Comparison of ENCODE assay signal across 17 cellular contexts in the genomic region with DNA sequence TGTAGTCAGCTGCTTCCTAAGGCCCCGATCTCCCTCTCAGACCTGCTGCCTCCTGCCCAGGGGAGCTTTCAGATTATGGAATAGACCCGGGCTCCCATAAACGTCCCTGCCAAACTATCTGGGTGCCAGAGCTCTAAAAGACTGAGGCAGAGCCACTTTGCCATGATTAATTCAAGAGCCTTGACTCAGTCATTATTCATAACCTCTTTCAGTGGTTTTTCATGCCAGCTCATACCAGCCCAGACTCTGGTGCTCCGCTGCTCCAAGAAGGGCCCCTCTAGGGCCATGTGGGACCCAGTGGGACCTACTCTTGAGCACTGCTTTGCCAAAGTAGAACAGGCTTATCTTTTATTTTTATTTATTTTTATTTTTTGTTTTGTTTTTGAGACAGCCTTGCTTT. TPM values are rescaled to one million over a fixed set of nuclear protein-coding genes. Genes with fewer than 3 reads are reported as not detected.
DNase-seq lines count a peak whose midpoint lies in the region; ATAC-seq and TF ChIP-seq lines count a peak whose summit lies in the region.
"Had no signal": no experiment of that assay in that cellular context is flagged by ENCODE, and none has a peak within 500 bp of the region (broad histone marks: within the 10 kb centered on the region; RNA-seq: fewer than 3 reads in every experiment).

No MANE protein-coding gene starts in this region.

- H3K4me1 ChIP-seq in foreskin keratinocyte (peaks cover 11% of the 10 kb centered on the region), endodermal cell (ENCODE audit: control insufficient read depth, insufficient read depth, low read length) (no peaks in the 10 kb centered on the region)
- H3K4me1 ChIP-seq: ascending aorta, parathyroid adenoma, Peyer's patch had no signal

- H3K9me3 Mint-ChIP-seq in T-helper 2 cell treated with Interferon-gamma antibody and Interleukin-4, amounts not matched to agents 5 μg/mL and 100 μg/mL, for 36 hours: no peaks in the 10 kb centered on the region
- peaks cover 3% of the 10 kb centered on the region for H3K9me3 Mint-ChIP-seq in endodermal cell

- H3K27ac ChIP-seq in foreskin keratinocyte (no peak overlapping the region), endodermal cell (ENCODE audit: low read depth, low read length) (no peak overlapping the region)
- H3K27ac ChIP-seq: ascending aorta, BLaER1, parathyroid adenoma, Peyer's patch, stomach had no signal

- peak; percentile 69 for DNase-seq in stimulated activated CD4-positive, alpha-beta T cell treated with anti-CD3 and anti-CD28 coated beads, Interleukin-15, amount 100 ng/mL, for 24 hours
- no peak for DNase-seq in stimulated activated CD4-positive, alpha-beta T cell treated with anti-CD3 and anti-CD28 coated beads, Interleukin-12 subunit alpha, Interleukin-12 subunit beta, amount 100 ng/mL, for 4 hours
- peak; percentile 55 for DNase-seq in T-helper 2 cell treated with Interferon-gamma antibody and Interleukin-4, amounts not matched to agents 5 μg/mL and 100 μg/mL, for 36 hours (ENCODE audit: low spot score)
- DNase-seq in foreskin keratinocyte (peak; percentile 62 to 81), EL (no peak), endodermal cell (no peak), left lobe of liver (ENCODE audit: low spot score) (no peak)
- DNase-seq: foreskin melanocyte, mucosa of descending colon, NCI-H1436 treated with DMSO at 0.1 percent for 48 hours, NCI-H446 treated with DMSO at 0.1 percent for 48 hours, Peyer's patch, stomach had no signal

- H3K9ac ChIP-seq in endodermal cell (ENCODE audit: extremely low read depth, low read length, poor library complexity, severe bottlenecking): no peak overlapping the region
- H3K9ac ChIP-seq: BLaER1, parathyroid adenoma had no signal

- TF ChIP-seq CTCF in foreskin keratinocyte (conservative IDR thresholded peaks at IDR 0.05): no peak
- TF ChIP-seq CTCF in endodermal cell (conservative IDR thresholded peaks at IDR 0.05): no peak

- H3K27me3 ChIP-seq in foreskin keratinocyte (peaks cover 8% of the 10 kb centered on the region), endodermal cell (ENCODE audit: control insufficient read depth, insufficient read depth, low read length, poor library complexity, severe bottlenecking) (no peaks in the 10 kb centered on the region)
- H3K27me3 ChIP-seq: ascending aorta, BLaER1, Peyer's patch had no signal

- 82 to 100% methylated on average over 3 to 4 of the region's 4 CpGs for WGBS in endodermal cell (ENCODE audit: insufficient coverage in 1 of 2, insufficient read length in 1 of 2), 2 experiments

- ATAC-seq in foreskin keratinocyte: peak; percentile 87
- ATAC-seq in left lobe of liver: no peak
- ATAC-seq: mucosa of descending colon had no signal

- peaks cover 22% of the 10 kb centered on the region for H3K4me1 Mint-ChIP-seq in T-helper 2 cell treated with Interferon-gamma antibody and Interleukin-4, amounts not matched to agents 5 μg/mL and 100 μg/mL, for 36 hours (ENCODE audit: low read depth)
- H3K4me1 Mint-ChIP-seq in endodermal cell: peaks cover 15% of the 10 kb centered on the region

- H3K27me3 Mint-ChIP-seq in T-helper 2 cell treated with Interferon-gamma antibody and Interleukin-4, amounts not matched to agents 5 μg/mL and 100 μg/mL, for 36 hours (ENCODE audit: low read depth): peaks cover 2% of the 10 kb centered on the region
- peaks cover 16% of the 10 kb centered on the region for H3K27me3 Mint-ChIP-seq in endodermal cell (ENCODE audit: insufficient read depth)

- H3K36me3 ChIP-seq in endodermal cell (ENCODE audit: control insufficient read depth, insufficient read depth, low read length): no peaks in the 10 kb centered on the region
- H3K36me3 ChIP-seq: ascending aorta, BLaER1, Peyer's patch, stomach had no signal

- H3K9me3 ChIP-seq in endodermal cell (ENCODE audit: control insufficient read depth, low read length): peaks cover 7% of the 10 kb centered on the region
- H3K9me3 ChIP-seq: ascending aorta, BLaER1, mucosa of descending colon, Peyer's patch, stomach had no signal

- H3K36me3 Mint-ChIP-seq in T-helper 2 cell treated with Interferon-gamma antibody and Interleukin-4, amounts not matched to agents 5 μg/mL and 100 μg/mL, for 36 hours (ENCODE audit: low read depth): no peaks in the 10 kb centered on the region
- no peaks in the 10 kb centered on the region for H3K36me3 Mint-ChIP-seq in endodermal cell (ENCODE audit: low read depth)

- H3K4me3 ChIP-seq in endodermal cell (ENCODE audit: low read length): no peak overlapping the region
- H3K4me3 ChIP-seq: ascending aorta, BLaER1, mucosa of descending colon, Peyer's patch, stomach had no signal

- no peak overlapping the region for H3K27ac Mint-ChIP-seq in T-helper 2 cell treated with Interferon-gamma antibody and Interleukin-4, amounts not matched to agents 5 μg/mL and 100 μg/mL, for 36 hours
- H3K27ac Mint-ChIP-seq in endodermal cell: no peak overlapping the region

- no peak overlapping the region for H3K4me3 Mint-ChIP-seq in T-helper 2 cell treated with Interferon-gamma antibody and Interleukin-4, amounts not matched to agents 5 μg/mL and 100 μg/mL, for 36 hours
- no peak overlapping the region for H3K4me3 Mint-ChIP-seq in endodermal cell

RNA-seq across cellular contexts. Expression of gene DNAI2, which starts 23.9 kb away (rescaled TPM):
- not detected in 2 replicates for total RNA-seq in foreskin keratinocyte
- not detected in 2 replicates for polyA plus RNA-seq in foreskin keratinocyte
- total RNA-seq in endodermal cell: not detected
- 0.89 TPM for polyA plus RNA-seq in endodermal cell (2013, experiment 1 of 2)
- 0.50 TPM for polyA plus RNA-seq in endodermal cell (2013, experiment 2 of 2)
- total RNA-seq in left lobe of liver: not detected
- total RNA-seq: ascending aorta, H4, mucosa of descending colon, Peyer's patch, stomach had no signal
- polyA plus RNA-seq: stomach had no signal

RNA-seq across cellular contexts. Expression of gene KIF19, which starts 28.1 kb away (rescaled TPM):
- total RNA-seq in foreskin keratinocyte (0.03 and 0.04 TPM in 2 replicates), endodermal cell (1 to 10 TPM in 1 of 2 donors, under 1 TPM in 1; 0.27 to 2.4 TPM), left lobe of liver (0.58 TPM)
- 0.02 and 0.03 TPM in 2 replicates for polyA plus RNA-seq in foreskin keratinocyte
- polyA plus RNA-seq in endodermal cell (2013, experiment 1 of 2): 3.7 TPM
- 3.4 TPM for polyA plus RNA-seq in endodermal cell (2013, experiment 2 of 2)
- total RNA-seq: H4 had no signal

Comparison
In these comparisons a context has a peak if more than half of its experiments do, and no peak if none do; other contexts are left out.
1. DNase-seq: peak in stimulated activated CD4-positive, alpha-beta T cell treated with anti-CD3 and anti-CD28 coated beads, Interleukin-15, amount 100 ng/mL, for 24 hours (single experiment), T-helper 2 cell treated with Interferon-gamma antibody and Interleukin-4, amounts not matched to agents 5 μg/mL and 100 μg/mL, for 36 hours (single experiment) and foreskin keratinocyte (2 of 2); none in stimulated activated CD4-positive, alpha-beta T cell treated with anti-CD3 and anti-CD28 coated beads, Interleukin-12 subunit alpha, Interleukin-12 subunit beta, amount 100 ng/mL, for 4 hours (single experiment), EL (single experiment), endodermal cell (single experiment) and left lobe of liver (single experiment).